8 cellular contexts compared by ENCODE assay signal in the genomic region with DNA sequence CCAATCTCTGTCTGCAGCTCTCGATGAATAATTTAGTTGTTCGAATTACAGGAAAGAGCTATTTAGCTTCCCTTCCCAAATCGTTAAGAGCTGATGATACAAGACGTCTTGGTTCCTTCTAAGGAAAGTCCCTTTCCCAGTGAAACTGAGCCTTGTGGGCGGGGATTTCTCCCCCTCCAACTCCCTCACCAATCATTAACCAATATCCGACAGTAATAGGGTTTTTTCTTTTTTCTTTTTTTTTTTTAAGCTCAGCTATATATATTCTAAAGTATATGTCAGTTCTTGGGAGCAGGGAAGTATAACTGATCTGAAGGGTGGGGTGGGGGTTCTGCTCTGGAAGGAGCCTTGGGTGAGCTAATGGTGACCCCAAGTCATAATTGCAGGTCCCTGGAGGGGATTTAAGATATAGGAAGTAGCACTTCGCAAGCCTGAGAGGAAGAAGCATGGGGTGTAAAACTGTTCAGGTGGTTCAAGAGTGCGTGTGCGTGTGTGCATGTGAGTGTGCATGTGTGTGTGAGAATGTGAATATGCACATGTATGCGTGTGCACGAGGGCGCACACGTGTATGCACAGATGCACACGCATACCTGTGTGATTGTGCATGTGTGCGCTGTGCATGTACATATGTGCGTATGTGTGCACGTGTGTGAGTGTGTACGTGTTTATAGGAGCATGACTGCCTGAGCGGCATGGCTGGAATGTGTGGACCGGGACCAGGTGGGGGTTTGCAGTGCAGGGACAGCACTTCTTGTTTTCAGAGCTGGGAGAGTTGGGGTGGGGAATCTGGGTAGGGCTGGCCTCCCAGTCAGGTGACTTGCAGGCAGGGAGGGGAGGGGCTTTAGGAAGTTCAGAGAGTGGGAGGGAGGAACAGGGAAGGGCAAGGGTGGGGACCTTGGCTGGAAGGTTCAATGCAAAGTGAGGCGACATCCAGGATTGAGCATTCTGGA. TPM values are rescaled to one million over a fixed set of nuclear protein-coding genes. Genes with fewer than 3 reads are reported as not detected.
A peak's percentile ranks its signal among the peaks of the same experiment; 100 is the strongest.
DNase-seq lines count a peak whose midpoint lies in the region; ATAC-seq and TF ChIP-seq lines count a peak whose summit lies in the region.

No MANE protein-coding gene starts in this region.

- H3K27me3 Mint-ChIP-seq in Calu3 (ENCODE audit: unreplicated experiment) = no peaks in the 10 kb centered on the region
- peaks cover 0 to 3% (median 0%) of the 10 kb centered on the region in 5 donors for H3K27me3 Mint-ChIP-seq in naive thymus-derived CD8-positive, alpha-beta T cell

- H3K4me1 Mint-ChIP-seq in Calu3 (ENCODE audit: low read depth, unreplicated experiment) = peaks cover 53% of the 10 kb centered on the region
- H3K4me1 Mint-ChIP-seq in naive thymus-derived CD8-positive, alpha-beta T cell = peaks cover 16 to 55% (median 40%) of the 10 kb centered on the region in 4 donors

- no peak for TF ChIP-seq RAD21 in Ishikawa (IDR thresholded peaks at IDR 0.05; ENCODE audit: low read depth)

- H3K4me1 ChIP-seq in colonic mucosa = peaks cover 38% of the 10 kb centered on the region

- TF ChIP-seq EP300 in Ishikawa (IDR thresholded peaks at IDR 0.05; ENCODE audit: borderline replicate concordance) = no peak

- no peaks in the 10 kb centered on the region for H3K9me3 ChIP-seq in colonic mucosa

- no peaks in the 10 kb centered on the region for H3K9me3 Mint-ChIP-seq in Calu3 (ENCODE audit: low read depth, unreplicated experiment)
- H3K9me3 Mint-ChIP-seq in naive thymus-derived CD8-positive, alpha-beta T cell = no peaks in the 10 kb centered on the region

- no peaks in the 10 kb centered on the region for H3K27me3 ChIP-seq in colonic mucosa

- H3K36me3 Mint-ChIP-seq in Calu3 (ENCODE audit: insufficient read depth, unreplicated experiment) = peaks cover 43% of the 10 kb centered on the region
- H3K36me3 Mint-ChIP-seq in naive thymus-derived CD8-positive, alpha-beta T cell = no peaks in the 10 kb centered on the region

- no peak for ATAC-seq in naive thymus-derived CD8-positive, alpha-beta T cell
- ATAC-seq in GM21515 (IDR thresholded peaks at IDR 0.05; ENCODE audit: unreplicated experiment) = no peak
- no peak for ATAC-seq in GM18909 (IDR thresholded peaks at IDR 0.05; ENCODE audit: poor library complexity, unreplicated experiment)

- peak overlapping the region; percentile 95 for H3K27ac Mint-ChIP-seq in Calu3 (ENCODE audit: unreplicated experiment)
- H3K27ac Mint-ChIP-seq in naive thymus-derived CD8-positive, alpha-beta T cell = peak overlapping the region; percentile 3 to 86 (median 75)

- CTCF ChIA-PET in Calu3 (lab: Charles Lee) = interaction anchor here (0.6 to 4.8 kb wide), 11 partner anchors 18 to 494 kb away, joined by 3 to 32 read pairs (median 4); partner anchors contain the start of gene SOCS3

- BruUV-seq in Calu3 (replicated peaks; lab: Mats Ljungman, UMichigan) = no TSS peak

- H3K27ac ChIP-seq in colonic mucosa = peak overlapping the region; percentile 98

- peak overlapping the region; percentile 83 for H3K4me3 Mint-ChIP-seq in Calu3 (ENCODE audit: low read depth, unreplicated experiment)
- peak overlapping the region in 7 of 10 donors; percentile 1 to 64 (median 24) for H3K4me3 Mint-ChIP-seq in naive thymus-derived CD8-positive, alpha-beta T cell

- intact Hi-C loops in Calu3 (cut with micrococcal nuclease; ENCODE audit: unreplicated experiment) (loop anchor here (2.0 to 5.0 kb wide), 2 partner anchors 22 to 40 kb away; no protein-coding TSS in a partner anchor), colonic mucosa (cut with DNase I) (no loop called here)

- H3K9ac ChIP-seq in colonic mucosa (ENCODE audit: low read depth in 2 of 2, low read length in 2 of 2) = peak overlapping the region; percentile 78 to 83

- POLR2A ChIA-PET in naive thymus-derived CD8-positive, alpha-beta T cell (lab: Charles Lee) = interaction anchor here (0.6 to 1.7 kb wide), 11 partner anchors 9 to 123 kb away, joined by 3 to 4 read pairs (median 3); partner anchors contain the start of gene SOCS3

- peak overlapping the region; percentile 8 for H3K4me3 ChIP-seq in colonic mucosa

- no peaks in the 10 kb centered on the region for H3K36me3 ChIP-seq in colonic mucosa

- peak; percentile 82 for DNase-seq in Calu3
- DNase-seq in colonic mucosa = peak; percentile 94
- DNase-seq in naive thymus-derived CD8-positive, alpha-beta T cell = no peak
- no peak for DNase-seq in NCI-H2081 (lab: John Stamatoyannopoulos, UW)
- no peak for DNase-seq in C1 segment of cervical spinal cord (lab: John Stamatoyannopoulos, UW)

- no peak for TF ChIP-seq CTCF in Calu3 (IDR thresholded peaks at IDR 0.05; ENCODE audit: unreplicated experiment)
- TF ChIP-seq CTCF in colonic mucosa (IDR thresholded peaks at IDR 0.05) = no peak

TF ChIP-seq in Ishikawa, 13 proteins besides CTCF, POLR2A, EP300 and RAD21:
- TF ChIP-seq, protein P1, sequence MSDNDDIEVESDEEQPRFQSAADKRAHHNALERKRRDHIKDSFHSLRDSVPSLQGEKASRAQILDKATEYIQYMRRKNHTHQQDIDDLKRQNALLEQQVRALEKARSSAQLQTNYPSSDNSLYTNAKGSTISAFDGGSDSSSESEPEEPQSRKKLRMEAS (IDR thresholded peaks at IDR 0.05) = peak; percentile 37; the same call in 1 of the 2 replicates
- TF ChIP-seq USF1 (IDR thresholded peaks at IDR 0.05) = peak; percentile 91
- TF ChIP-seq NFIC (IDR thresholded peaks at IDR 0.05) = no peak
- no peak for TF ChIP-seq FOXM1 (IDR thresholded peaks at IDR 0.05; ENCODE audit: borderline replicate concordance, low read depth)
- peak; percentile 85 for TF ChIP-seq TEAD4 (IDR thresholded peaks at IDR 0.05)
- TF ChIP-seq YY1 (IDR thresholded peaks at IDR 0.05; ENCODE audit: low read depth) = no peak
- no peak for TF ChIP-seq CREB1 (IDR thresholded peaks at IDR 0.05; ENCODE audit: low read depth)
- no peak for TF ChIP-seq TAF1 (IDR thresholded peaks at IDR 0.05; ENCODE audit: low read depth)
- TF ChIP-seq EGR1 (IDR thresholded peaks at IDR 0.05) = no peak
- TF ChIP-seq TCF12 (IDR thresholded peaks at IDR 0.05; ENCODE audit: low read depth) = no peak
- TF ChIP-seq ZBTB7A (IDR thresholded peaks at IDR 0.05; ENCODE audit: low read depth) = no peak
- no peak for TF ChIP-seq REST (IDR thresholded peaks at IDR 0.05; ENCODE audit: low read depth)
- no peak for TF ChIP-seq CEBPB (IDR thresholded peaks at IDR 0.05)
TF ChIP-seq in Ishikawa: peak in this region for 3.

RNA-seq across cellular contexts. Expression of gene SOCS3, which starts 42.7 kb away (rescaled TPM):
- total RNA-seq in Calu3 (2022) (39.5 and 51.6 TPM in 2 replicates), colonic mucosa (10 to 100 TPM; 19.7 to 29.4 TPM)
- total RNA-seq in naive thymus-derived CD8-positive, alpha-beta T cell = 1 to 10 TPM in 1 of 2 experiments, under 1 TPM in 1; 0.86 to 1.0 TPM
- polyA plus RNA-seq in naive thymus-derived CD8-positive, alpha-beta T cell = 10 to 100 TPM; 21.2 to 43.9 (median 37.3) TPM

Comparison
In these comparisons a context has a peak if more than half of its experiments do, and no peak if none do; other contexts are left out.
1. DNase-seq: peak in Calu3 (single experiment) and colonic mucosa (single experiment); none in naive thymus-derived CD8-positive, alpha-beta T cell (0 of 10), NCI-H2081 (0 of 2) and C1 segment of cervical spinal cord (0 of 14).
2. RNA of gene SOCS3, which starts 42.7 kb away (total RNA-seq): 39.5 to 51.6 TPM in Calu3 and 19.7 to 29.4 TPM in colonic mucosa; 0.86 to 1.0 TPM in naive thymus-derived CD8-positive, alpha-beta T cell; every median in the first group is over 10 times any median in the second.